Comparison of ENCODE assay signal across 17 cellular contexts in genomic region chr5:74556631-74557595, GRCh38.
DNase-seq lines count a peak whose midpoint lies in the region; ATAC-seq and TF ChIP-seq lines count a peak whose summit lies in the region.
"Had no signal": no experiment of that assay in that cellular context is flagged by ENCODE, and none has a peak within 500 bp of the region (broad histone marks: within the 10 kb centered on the region; RNA-seq: fewer than 3 reads in every experiment).

No MANE protein-coding gene starts in this region.

- H3K27me3 Mint-ChIP-seq in glutamatergic neuron (ENCODE audit: unreplicated experiment): peaks cover 3% of the 10 kb centered on the region
- H3K27me3 Mint-ChIP-seq in activated naive CD8-positive, alpha-beta T cell treated with anti-CD3 and anti-CD28 coated beads for 36 hours: peaks cover 17% of the 10 kb centered on the region

- in situ Hi-C loops in GM13976 (cut with MboI; ENCODE audit: low sequenced_read_pairs, unreplicated experiment): no loop called here

- ATAC-seq in HG03097 (IDR thresholded peaks at IDR 0.05; ENCODE audit: low FRiP score, unreplicated experiment): no peak
- ATAC-seq: mucosa of descending colon; pancreas; stimulated activated naive CD8-positive, alpha-beta T cell treated with anti-CD3 and anti-CD28 coated beads, Interleukin-15, amount 100 ng/mL, for 72 hours had no signal

- peak overlapping the region; percentile 14 for H3K27ac Mint-ChIP-seq in glutamatergic neuron (ENCODE audit: unreplicated experiment)
- H3K27ac Mint-ChIP-seq in activated naive CD8-positive, alpha-beta T cell treated with anti-CD3 and anti-CD28 coated beads for 36 hours: no peak overlapping the region
- H3K27ac Mint-ChIP-seq: activated CD4-positive, alpha-beta memory T cell treated with anti-CD3 and anti-CD28 coated beads for 36 hours; activated T-helper 1 cell treated with anti-CD3 and anti-CD28 coated beads, Interleukin-12 subunit alpha, Interleukin-12 subunit beta, Interleukin-2, Interleukin-4 antibody, amounts not matched to agents 30 ng/mL and 10 ng/mL and 1 ng/mL, durations not matched to agents 14 hours and 24 hours and 36 hours; stimulated activated naive CD8-positive, alpha-beta T cell treated with anti-CD3 and anti-CD28 coated beads, Interleukin-15, amount 100 ng/mL, for 72 hours had no signal

- TF ChIP-seq POLR2A in lower leg skin (IDR thresholded peaks at IDR 0.05): no peak

- no peak overlapping the region for H3K4me3 Mint-ChIP-seq in glutamatergic neuron (ENCODE audit: unreplicated experiment)
- no peak overlapping the region for H3K4me3 Mint-ChIP-seq in activated naive CD8-positive, alpha-beta T cell treated with anti-CD3 and anti-CD28 coated beads for 36 hours
- H3K4me3 Mint-ChIP-seq: activated CD4-positive, alpha-beta memory T cell treated with anti-CD3 and anti-CD28 coated beads for 36 hours; activated T-helper 1 cell treated with anti-CD3 and anti-CD28 coated beads, Interleukin-12 subunit alpha, Interleukin-12 subunit beta, Interleukin-2, Interleukin-4 antibody, amounts not matched to agents 30 ng/mL and 10 ng/mL and 1 ng/mL, durations not matched to agents 14 hours and 24 hours and 36 hours; stimulated activated naive CD8-positive, alpha-beta T cell treated with anti-CD3 and anti-CD28 coated beads, Interleukin-15, amount 100 ng/mL, for 72 hours had no signal

- H3K4me3 ChIP-seq in AG10803 (ENCODE audit: low read length) (no peak overlapping the region), lower leg skin (ENCODE audit: low read depth, poor library complexity, severe bottlenecking) (no peak overlapping the region)
- H3K4me3 ChIP-seq: mucosa of descending colon, pancreas, spleen had no signal

- peaks cover 45% of the 10 kb centered on the region for H3K4me1 Mint-ChIP-seq in glutamatergic neuron (ENCODE audit: low read depth, unreplicated experiment)
- H3K4me1 Mint-ChIP-seq in activated naive CD8-positive, alpha-beta T cell treated with anti-CD3 and anti-CD28 coated beads for 36 hours: no peaks in the 10 kb centered on the region
- H3K4me1 Mint-ChIP-seq: stimulated activated naive CD8-positive, alpha-beta T cell treated with anti-CD3 and anti-CD28 coated beads, Interleukin-15, amount 100 ng/mL, for 72 hours had no signal

- peaks cover 5% of the 10 kb centered on the region for H3K9me3 Mint-ChIP-seq in glutamatergic neuron (ENCODE audit: unreplicated experiment)
- peaks cover 4% of the 10 kb centered on the region for H3K9me3 Mint-ChIP-seq in activated naive CD8-positive, alpha-beta T cell treated with anti-CD3 and anti-CD28 coated beads for 36 hours
- H3K9me3 Mint-ChIP-seq: activated CD4-positive, alpha-beta memory T cell treated with anti-CD3 and anti-CD28 coated beads for 36 hours; activated T-helper 1 cell treated with anti-CD3 and anti-CD28 coated beads, Interleukin-12 subunit alpha, Interleukin-12 subunit beta, Interleukin-2, Interleukin-4 antibody, amounts not matched to agents 30 ng/mL and 10 ng/mL and 1 ng/mL, durations not matched to agents 14 hours and 24 hours and 36 hours had no signal

- peaks cover 3% of the 10 kb centered on the region for H3K36me3 Mint-ChIP-seq in glutamatergic neuron (ENCODE audit: unreplicated experiment)
- no peaks in the 10 kb centered on the region for H3K36me3 Mint-ChIP-seq in activated naive CD8-positive, alpha-beta T cell treated with anti-CD3 and anti-CD28 coated beads for 36 hours

- WGBS in lower leg skin, 2 donors: 87 to 89% methylated on average over 6 of the region's 6 CpGs

- TF ChIP-seq CTCF in AG10803 (conservative IDR thresholded peaks at IDR 0.05; ENCODE audit: low read length) (no peak), glutamatergic neuron (IDR thresholded peaks at IDR 0.05; ENCODE audit: partially characterized antibody, unreplicated experiment) (no peak), lower leg skin (IDR thresholded peaks at IDR 0.05) (no peak), GM13976 (IDR thresholded peaks at IDR 0.05; ENCODE audit: borderline replicate concordance, control extremely low read depth, extremely low read depth, insufficient read depth, missing control alignments) (no peak)

- intact Hi-C loops in lower leg skin (cut with DNase I; ENCODE audit: low total_unique reads): no loop called here

- DNase-seq in AG10803 (ENCODE audit: low read depth): peak; percentile 59
- peak; percentile 52 for DNase-seq in M059J (ENCODE audit: low read depth)
- DNase-seq in amniotic stem cell (lab: John Stamatoyannopoulos, UW): peak; percentile 35
- DNase-seq in glutamatergic neuron: no peak
- DNase-seq in activated naive CD8-positive, alpha-beta T cell treated with anti-CD3 and anti-CD28 coated beads for 36 hours: no peak
- no peak for DNase-seq in lower leg skin (ENCODE audit: low spot score in 2 of 2)
- no peak for DNase-seq in GM13976 (ENCODE audit: low spot score)
- DNase-seq: activated CD4-positive, alpha-beta memory T cell treated with anti-CD3 and anti-CD28 coated beads for 36 hours; aorta; HCEC 1CT; mucosa of descending colon; NCI-H2081 treated with DMSO at 0.1 percent for 48 hours; pancreas; spleen; stimulated activated naive CD8-positive, alpha-beta T cell treated with anti-CD3 and anti-CD28 coated beads, Interleukin-15, amount 100 ng/mL, for 72 hours had no signal

Comparison
In these comparisons a context has a peak if more than half of its experiments do, and no peak if none do; other contexts are left out.
1. DNase-seq: peak in AG10803 (single experiment), M059J (single experiment) and amniotic stem cell (single experiment); none in glutamatergic neuron (single experiment), activated naive CD8-positive, alpha-beta T cell treated with anti-CD3 and anti-CD28 coated beads for 36 hours (single experiment), lower leg skin (0 of 2) and GM13976 (single experiment).